In the genomic region with DNA sequence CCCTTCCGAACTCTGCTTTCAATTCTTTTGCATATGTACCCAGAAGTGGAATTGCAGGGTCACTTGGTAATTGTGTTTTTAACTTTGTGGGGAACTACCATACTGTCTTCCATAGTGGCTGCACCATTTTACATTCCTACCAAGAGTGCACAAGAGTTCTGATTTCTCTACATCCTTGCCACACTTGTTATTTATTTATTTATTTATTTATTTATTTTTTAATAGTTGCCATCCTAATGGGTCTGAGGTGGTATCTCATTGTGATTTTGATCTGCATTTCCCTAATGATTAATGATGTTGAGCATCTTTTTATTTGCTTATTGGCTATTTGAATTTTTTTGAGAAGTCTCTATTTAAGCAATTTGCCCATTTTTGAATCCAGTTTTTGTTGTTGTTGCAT, we compare ENCODE assay signal across 3 cellular contexts.
"Had no signal": no experiment of that assay in that cellular context is flagged by ENCODE, and none has a peak within 500 bp of the region (broad histone marks: within the 10 kb centered on the region; RNA-seq: fewer than 3 reads in every experiment).

No MANE protein-coding gene starts in this region.

- DNase-seq: GDM1, GF-D8 had no signal

- H3K4me3 ChIP-seq: GM12878 had no signal

- ATAC-seq: GM12878 had no signal
